In genomic region chr6:24709014-24709711, GRCh38 we compare ENCODE assay signal across 1 cellular context.
TF ChIP-seq lines count a peak whose summit lies in the region.

No MANE protein-coding gene starts in this region.

TF ChIP-seq in WTC11, 78 proteins besides CTCF, POLR2A, EP300 and RAD21:
- TF ChIP-seq USF2 (CRISPR knock-in tag; IDR thresholded peaks at IDR 0.05), result no peak
- no peak for TF ChIP-seq TCF7 (CRISPR knock-in tag; IDR thresholded peaks at IDR 0.05; ENCODE audit: low read depth)
- peak; percentile 11; the same call in 1 of the 2 replicates for TF ChIP-seq ZNF425 (CRISPR knock-in tag; conservative IDR thresholded peaks at IDR 0.05)
- TF ChIP-seq ZMAT4 (CRISPR knock-in tag; IDR thresholded peaks at IDR 0.05), result no peak
- no peak for TF ChIP-seq ZNF423 (CRISPR knock-in tag; IDR thresholded peaks at IDR 0.05)
